Comparison of ENCODE assay signal across 8 cellular contexts in the genomic region with DNA sequence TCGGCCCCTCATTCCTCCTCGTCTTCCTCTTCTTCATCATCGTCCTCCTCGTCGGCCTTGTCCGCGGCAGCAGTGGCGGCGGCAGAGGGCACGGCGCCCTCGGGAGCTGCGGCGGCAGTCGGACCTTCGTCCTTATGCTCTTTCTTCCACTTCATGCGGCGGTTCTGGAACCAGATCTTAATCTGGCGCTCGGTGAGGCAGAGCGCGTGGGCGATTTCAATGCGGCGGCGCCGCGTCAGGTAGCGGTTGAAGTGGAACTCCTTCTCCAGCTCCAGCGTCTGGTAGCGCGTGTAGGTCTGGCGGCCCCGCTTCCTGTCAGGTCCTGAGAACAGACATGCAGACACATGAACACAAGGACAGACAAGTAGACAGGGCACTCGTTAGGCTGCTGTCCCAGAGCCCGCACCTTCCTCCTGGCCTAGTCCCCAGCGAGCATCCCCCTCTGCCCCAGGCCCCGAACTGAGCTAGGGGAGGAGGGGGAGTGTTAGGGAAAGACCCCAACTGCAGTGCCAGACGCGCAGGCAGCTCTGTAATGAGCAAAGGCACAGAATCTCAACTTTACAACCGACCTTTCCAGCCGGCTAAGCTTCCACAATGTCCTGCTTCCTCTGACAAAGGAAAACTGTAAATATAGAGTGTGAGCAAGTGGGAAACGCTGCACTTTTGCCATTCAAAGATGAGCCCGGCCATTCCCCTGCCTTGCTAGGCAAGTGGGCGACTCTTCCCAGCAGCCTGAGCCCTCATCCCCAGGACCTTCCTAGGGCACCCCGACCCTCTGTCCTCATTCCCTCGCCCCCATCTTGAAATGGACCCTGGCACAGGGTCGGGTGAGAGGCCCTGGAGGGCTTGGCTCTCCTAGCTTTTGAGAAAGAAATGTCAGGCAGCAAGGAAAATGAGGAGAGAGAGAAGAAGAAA. TPM values are rescaled to one million over a fixed set of nuclear protein-coding genes. Genes with fewer than 3 reads are reported as not detected.
DNase-seq lines count a peak whose midpoint lies in the region; ATAC-seq, FAIRE-seq and TF ChIP-seq lines count a peak whose summit lies in the region.

No MANE protein-coding gene starts in this region.

- H3K36me3 Mint-ChIP-seq in activated CD4-positive, alpha-beta memory T cell treated with anti-CD3 and anti-CD28 coated beads for 36 hours = peaks cover 4% of the 10 kb centered on the region

- H3K36me3 ChIP-seq in HAP-1 (replicated peaks) (peaks cover 7% of the 10 kb centered on the region), iPS-15b (ENCODE audit: control insufficient read depth, insufficient read depth, low read length) (no peaks in the 10 kb centered on the region), small intestine (ENCODE audit: control insufficient read depth in 2 of 2, insufficient read depth in 2 of 2, low read length in 2 of 2) (no peaks in the 10 kb centered on the region)

- WGBS in small intestine, 3 donors = 8 to 20% (median 16%) methylated on average over 48 of the region's 48 CpGs

- no peak for FAIRE-seq in small intestine (lab: Jason Lieb, UNC)

- H3K27ac Mint-ChIP-seq in activated CD4-positive, alpha-beta memory T cell treated with anti-CD3 and anti-CD28 coated beads for 36 hours = peak overlapping the region; percentile 33

- in situ Hi-C loops in HAP-1 (cut with MboI; ENCODE audit: low sequenced_read_pairs) = loop anchor here (5.0 to 25.0 kb wide), 4 partner anchors 298 to 1298 kb away; a partner anchor contains a TSS

- peak in 1 of 2 experiments; percentile 67 for DNase-seq in HAP-1 (ENCODE audit: low spot score in 2 of 2)
- DNase-seq in activated CD4-positive, alpha-beta memory T cell treated with anti-CD3 and anti-CD28 coated beads for 36 hours = peak; percentile 59
- peak; percentile 28 to 50 for DNase-seq in stimulated activated CD8-positive, alpha-beta memory T cell treated with anti-CD3 and anti-CD28 coated beads, Interleukin-7, amount 100 ng/mL, for 4 hours (ENCODE audit: low read depth in 2 of 2)
- DNase-seq in small intestine = no peak

- H3K9ac ChIP-seq in iPS-15b (ENCODE audit: low read depth, low read length) = no peak overlapping the region

- H3K4me3 Mint-ChIP-seq in activated CD4-positive, alpha-beta memory T cell treated with anti-CD3 and anti-CD28 coated beads for 36 hours = peak overlapping the region; percentile 43

- H3K4me1 ChIP-seq in HAP-1 (peaks cover 44% of the 10 kb centered on the region), iPS-15b (ENCODE audit: control insufficient read depth, insufficient read depth, low read length) (no peaks in the 10 kb centered on the region), small intestine (ENCODE audit: control insufficient read depth in 2 of 2, insufficient read depth in 1 of 2, low read depth in 1 of 2, low read length in 1 of 2) (no peaks in the 10 kb centered on the region)

- TF ChIP-seq POLR2A in GM18505 (IDR thresholded peaks at IDR 0.05; ENCODE audit: borderline replicate concordance, extremely low read depth, insufficient read depth, insufficient read length) = no peak

- ATAC-seq in GM18505 (IDR thresholded peaks at IDR 0.05; ENCODE audit: unreplicated experiment) (no peak), GM18517 (IDR thresholded peaks at IDR 0.05; ENCODE audit: unreplicated experiment) (no peak), HG03280 (IDR thresholded peaks at IDR 0.05; ENCODE audit: unreplicated experiment) (no peak)

- H3K27me3 ChIP-seq in HAP-1 (ENCODE audit: low read depth) = no peaks in the 10 kb centered on the region
- H3K27me3 ChIP-seq in iPS-15b (ENCODE audit: control insufficient read depth, insufficient read depth, low read length) = peaks cover 99% of the 10 kb centered on the region
- peaks cover 15 to 76% of the 10 kb centered on the region in 2 donors for H3K27me3 ChIP-seq in small intestine (ENCODE audit: control insufficient read depth in 2 of 2, insufficient read depth in 2 of 2, low read length in 2 of 2)

- H3K27ac ChIP-seq in small intestine (ENCODE audit: low read depth in 1 of 2, low read length in 1 of 2) = no peak overlapping the region

- H3K4me3 ChIP-seq in HAP-1 (peak overlapping the region; percentile 70), iPS-15b (ENCODE audit: low read depth, low read length) (peak overlapping the region; percentile 22), small intestine (ENCODE audit: low read depth in 1 of 2, low read length in 2 of 2) (peak overlapping the region in 1 of 2 donors; percentile 17)

- intact Hi-C loops in activated CD4-positive, alpha-beta memory T cell treated with anti-CD3 and anti-CD28 coated beads for 36 hours (cut with micrococcal nuclease) = loop anchor here (2.0 to 10.0 kb wide), 3 partner anchors 18 to 860 kb away; a partner anchor contains a TSS

- POLR2A ChIA-PET in activated CD4-positive, alpha-beta memory T cell treated with anti-CD3 and anti-CD28 coated beads for 36 hours (lab: Charles Lee) = no interaction called here

- H3K9me3 ChIP-seq in HAP-1 = no peaks in the 10 kb centered on the region
- H3K9me3 ChIP-seq in iPS-15b (ENCODE audit: control insufficient read depth, insufficient read depth, low read length) = no peaks in the 10 kb centered on the region
- H3K9me3 ChIP-seq in small intestine (ENCODE audit: control insufficient read depth, low read depth) = no peaks in the 10 kb centered on the region

- CTCF ChIA-PET in activated CD4-positive, alpha-beta memory T cell treated with anti-CD3 and anti-CD28 coated beads for 36 hours (lab: Charles Lee) = interaction anchor here (2.0 kb wide), 1 partner anchor 473 kb away, joined by 5 read pairs; no protein-coding TSS in a partner anchor

- H3K9me3 Mint-ChIP-seq in activated CD4-positive, alpha-beta memory T cell treated with anti-CD3 and anti-CD28 coated beads for 36 hours = no peaks in the 10 kb centered on the region

- H3K27me3 Mint-ChIP-seq in activated CD4-positive, alpha-beta memory T cell treated with anti-CD3 and anti-CD28 coated beads for 36 hours = peaks cover 90% of the 10 kb centered on the region

- H3K4me1 Mint-ChIP-seq in activated CD4-positive, alpha-beta memory T cell treated with anti-CD3 and anti-CD28 coated beads for 36 hours (ENCODE audit: low read depth) = peaks cover 53% of the 10 kb centered on the region

RNA-seq across cellular contexts. Expression of a gene that starts 1.3 kb away (rescaled TPM):
- total RNA-seq in activated CD4-positive, alpha-beta memory T cell treated with anti-CD3 and anti-CD28 coated beads for 36 hours = not detected
- 1 to 10 TPM in 2 of 3 donors, not detected in 1; 1.1 to 1.9 TPM for polyA plus RNA-seq in small intestine

RNA-seq across cellular contexts. Expression of a gene that starts 2.8 kb away (rescaled TPM):
- not detected for total RNA-seq in activated CD4-positive, alpha-beta memory T cell treated with anti-CD3 and anti-CD28 coated beads for 36 hours
- 1 to 10 TPM in 1 of 3 donors, under 1 TPM in 2; 0.45 to 3.3 (median 0.54) TPM for polyA plus RNA-seq in small intestine

RNA-seq across cellular contexts. Expression of a gene that starts 7.6 kb away (rescaled TPM):
- total RNA-seq in activated CD4-positive, alpha-beta memory T cell treated with anti-CD3 and anti-CD28 coated beads for 36 hours = not detected
- under 1 TPM in 2 of 3 donors, not detected in 1; 0.46 to 0.81 TPM for polyA plus RNA-seq in small intestine

RNA-seq across cellular contexts. Expression of a gene that starts 10.2 kb away (rescaled TPM):
- total RNA-seq in activated CD4-positive, alpha-beta memory T cell treated with anti-CD3 and anti-CD28 coated beads for 36 hours = under 1 TPM in 1 of 2 experiments, not detected in 1; 0.19 TPM
- under 1 TPM in 1 of 3 donors, not detected in 2; 0.28 TPM for polyA plus RNA-seq in small intestine

RNA-seq across cellular contexts. Expression of a gene that starts 11.7 kb away (rescaled TPM):
- total RNA-seq in activated CD4-positive, alpha-beta memory T cell treated with anti-CD3 and anti-CD28 coated beads for 36 hours = not detected
- 1 to 10 TPM in 2 of 3 donors, under 1 TPM in 1; 0.45 to 7.7 (median 2.4) TPM for polyA plus RNA-seq in small intestine
